ENCODE assay signal across 1 cellular context in genomic region chr2:62293490-62294212, GRCh38.
TF ChIP-seq lines count a peak whose summit lies in the region.

No MANE protein-coding gene starts in this region.

TF ChIP-seq in HEK293, 187 proteins besides CTCF, POLR2A, EP300 and RAD21 (continued from another document):
- TF ChIP-seq ZBTB17 (tag by site-specific recombination; IDR thresholded peaks at IDR 0.05) (0 out of 2 replicates have a peak, but pooled peaks have one; percentile 12), GLIS2 (tag by site-specific recombination; IDR thresholded peaks at IDR 0.05) (no peak), GLIS1 (tag by site-specific recombination; IDR thresholded peaks at IDR 0.05) (peak; percentile 66), KLF16 (tag by site-specific recombination; IDR thresholded peaks at IDR 0.05) (no peak), EGR2 (tag by site-specific recombination; IDR thresholded peaks at IDR 0.05; ENCODE audit: low read depth) (no peak), ZNF324 (tag by site-specific recombination; IDR thresholded peaks at IDR 0.05) (no peak), ZBTB26 (tag by site-specific recombination; optimal IDR thresholded peaks at IDR 0.05) (no peak), ZNF626 (tag by site-specific recombination; IDR thresholded peaks at IDR 0.05) (no peak), ZFP37 (tag by site-specific recombination; IDR thresholded peaks at IDR 0.05) (no peak), ZNF501 (tag by site-specific recombination; IDR thresholded peaks at IDR 0.05) (no peak), ZNF169 (tag by site-specific recombination; IDR thresholded peaks at IDR 0.05) (no peak), YY2 (tag by site-specific recombination; IDR thresholded peaks at IDR 0.05) (no peak), MZF1 (tag by site-specific recombination; IDR thresholded peaks at IDR 0.05; ENCODE audit: borderline replicate concordance) (no peak)
- TF ChIP-seq, protein P1, sequence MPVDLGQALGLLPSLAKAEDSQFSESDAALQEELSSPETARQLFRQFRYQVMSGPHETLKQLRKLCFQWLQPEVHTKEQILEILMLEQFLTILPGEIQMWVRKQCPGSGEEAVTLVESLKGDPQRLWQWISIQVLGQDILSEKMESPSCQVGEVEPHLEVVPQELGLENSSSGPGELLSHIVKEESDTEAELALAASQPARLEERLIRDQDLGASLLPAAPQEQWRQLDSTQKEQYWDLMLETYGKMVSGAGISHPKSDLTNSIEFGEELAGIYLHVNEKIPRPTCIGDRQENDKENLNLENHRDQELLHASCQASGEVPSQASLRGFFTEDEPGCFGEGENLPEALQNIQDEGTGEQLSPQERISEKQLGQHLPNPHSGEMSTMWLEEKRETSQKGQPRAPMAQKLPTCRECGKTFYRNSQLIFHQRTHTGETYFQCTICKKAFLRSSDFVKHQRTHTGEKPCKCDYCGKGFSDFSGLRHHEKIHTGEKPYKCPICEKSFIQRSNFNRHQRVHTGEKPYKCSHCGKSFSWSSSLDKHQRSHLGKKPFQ (tag by site-specific recombination; IDR thresholded peaks at IDR 0.05), result peak; percentile 63; the same call in 1 of the 2 replicates
TF ChIP-seq in HEK293: peak in this region for 7.
